ENCODE assay signal across 7 cellular contexts in the genomic region with DNA sequence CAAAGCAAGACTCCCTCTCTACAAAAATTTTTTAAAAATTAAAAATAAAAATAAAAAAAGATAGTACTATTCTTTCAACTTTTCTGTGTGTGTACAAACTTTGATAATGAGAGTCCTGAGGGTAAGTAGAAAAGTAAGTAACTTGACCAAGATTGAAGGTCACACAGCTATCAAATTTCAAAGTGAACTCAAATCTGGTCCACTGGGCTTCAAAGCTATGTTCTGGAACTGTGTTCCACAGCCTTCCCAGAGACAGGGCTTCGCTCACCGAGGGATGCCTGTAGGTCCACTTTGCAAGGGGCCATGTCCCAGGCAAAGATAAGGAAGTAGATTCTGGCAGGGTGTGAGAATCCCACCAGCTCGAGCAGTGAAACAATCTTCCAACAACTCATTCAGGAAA.
"Had no signal": no experiment of that assay in that cellular context is flagged by ENCODE, and none has a peak within 500 bp of the region (broad histone marks: within the 10 kb centered on the region; RNA-seq: fewer than 3 reads in every experiment).

No MANE protein-coding gene starts in this region.

- H2AFZ ChIP-seq: GM23338 had no signal

- ATAC-seq: GM23338, K562 had no signal

- DNase-seq: H9, HCEC 1CT had no signal

- H3K4me3 ChIP-seq: GM23338, K562 had no signal

- H3K4me2 ChIP-seq: GM23338 had no signal

- FAIRE-seq: H1, H54, HTR-8/SVneo, K562 had no signal
